Comparison of ENCODE assay signal across 21 cellular contexts in the genomic region with DNA sequence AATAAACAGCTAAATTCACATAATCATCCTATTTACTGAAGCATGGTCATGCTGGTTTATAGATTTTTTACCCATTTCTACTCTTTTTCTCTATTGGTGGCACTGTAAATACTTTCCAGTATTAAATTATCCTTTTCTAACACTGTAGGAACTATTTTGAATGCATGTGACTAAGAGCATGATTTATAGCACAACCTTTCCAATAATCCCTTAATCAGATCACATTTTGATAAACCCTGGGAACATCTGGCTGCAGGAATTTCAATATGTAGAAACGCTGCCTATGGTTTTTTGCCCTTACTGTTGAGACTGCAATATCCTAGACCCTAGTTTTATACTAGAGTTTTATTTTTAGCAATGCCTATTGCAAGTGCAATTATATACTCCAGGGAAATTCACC. TPM values are rescaled to one million over a fixed set of nuclear protein-coding genes. Genes with fewer than 3 reads are reported as not detected.
A peak's percentile ranks its signal among the peaks of the same experiment; 100 is the strongest.
DNase-seq lines count a peak whose midpoint lies in the region; ATAC-seq and TF ChIP-seq lines count a peak whose summit lies in the region.
"Had no signal": no experiment of that assay in that cellular context is flagged by ENCODE, and none has a peak within 500 bp of the region (broad histone marks: within the 10 kb centered on the region; RNA-seq: fewer than 3 reads in every experiment).

No MANE protein-coding gene starts in this region.

- no peak overlapping the region for H3K9ac ChIP-seq in mammary epithelial cell (ENCODE audit: insufficient read depth, low read length)
- H3K9ac ChIP-seq: KMS-11 had no signal

- H3K4me3 Mint-ChIP-seq in nephron = no peak overlapping the region
- H3K4me3 Mint-ChIP-seq: CD8-positive, alpha-beta T cell; H9 had no signal

- BruUV-seq in mammary epithelial cell (replicated peaks; lab: Mats Ljungman, UMichigan) = no TSS peak

- dilution Hi-C loops in mammary epithelial cell (cut with HindIII; ENCODE audit: low sequenced_read_pairs) = no loop called here

- H2AFZ ChIP-seq in mammary epithelial cell (ENCODE audit: low read depth, low read length) = no peak overlapping the region

- H3K27me3 Mint-ChIP-seq in nephron (ENCODE audit: low read depth) = peaks cover 10% of the 10 kb centered on the region

- 18% methylated on average over 1 of the region's 1 CpG for WGBS in mammary epithelial cell (ENCODE audit: low coverage, missing lambda C conversion rate)

- no peaks in the 10 kb centered on the region for H3K36me3 Mint-ChIP-seq in nephron (ENCODE audit: low read depth)
- H3K36me3 Mint-ChIP-seq: CD8-positive, alpha-beta T cell had no signal

- no peak overlapping the region for H3K4me3 ChIP-seq in mammary epithelial cell (replicated peaks in 1 of 3; ENCODE audit: insufficient read depth in 1 of 3, low read depth in 2 of 3, low read length in 3 of 3)
- H3K4me3 ChIP-seq: SK-N-MC had no signal

- peaks cover 7% of the 10 kb centered on the region for H3K9me3 Mint-ChIP-seq in nephron

- no peak for ATAC-seq in GM21737 (IDR thresholded peaks at IDR 0.05; ENCODE audit: unreplicated experiment)
- ATAC-seq: CD8-positive, alpha-beta T cell; Right ventricle myocardium inferior had no signal

- H4K20me1 ChIP-seq in mammary epithelial cell (ENCODE audit: insufficient read depth, low read length) = no peaks in the 10 kb centered on the region

- no peak overlapping the region for H3K4me2 ChIP-seq in mammary epithelial cell (ENCODE audit: insufficient read depth, low read depth, low read length)
- H3K4me2 ChIP-seq: KMS-11 had no signal

- no peaks in the 10 kb centered on the region for H3K36me3 ChIP-seq in mammary epithelial cell (ENCODE audit: insufficient read depth, low read length)

- no peaks in the 10 kb centered on the region for H3K79me2 ChIP-seq in mammary epithelial cell (ENCODE audit: insufficient read depth, low read length)

- intact Hi-C loops in mammary epithelial cell (cut with micrococcal nuclease) = no loop called here

- peak; percentile 10 for DNase-seq in A172 (ENCODE audit: low spot score)
- DNase-seq in EL = peak; percentile 9
- peak; percentile 23 for DNase-seq in SK-N-DZ (ENCODE audit: low spot score)
- no peak for DNase-seq in stimulated activated CD4-positive, alpha-beta T cell treated with anti-CD3 and anti-CD28 coated beads, Interleukin-2, amount 100 ng/mL, for 48 hours
- no peak for DNase-seq in SKM-1 treated with dmso at 0.1 percent for 144 hours (lab: John Stamatoyannopoulos, UW; ENCODE audit: unreplicated experiment)
- no peak for DNase-seq in mammary epithelial cell
- DNase-seq: 8988T; CD8-positive, alpha-beta T cell; DMS79 treated with DMSO at 0.1 percent for 48 hours; GDM1; H9; NCI-H187 treated with DMSO at 0.1 percent for 48 hours; NCI-H526; NK-92 treated with Interleukin-12 subunit alpha and Interleukin-12 subunit beta, amount 100 ng/mL, for 24 hours had no signal

- H3K4me1 Mint-ChIP-seq in nephron = peaks cover 26% of the 10 kb centered on the region
- H3K4me1 Mint-ChIP-seq: H9 had no signal

- peak overlapping the region in 2 of 3 experiments; percentile 7 to 13 for H3K27ac Mint-ChIP-seq in nephron
- H3K27ac Mint-ChIP-seq: CD8-positive, alpha-beta T cell; H9 had no signal

- no peaks in the 10 kb centered on the region for H3K9me3 ChIP-seq in mammary epithelial cell (replicated peaks; ENCODE audit: insufficient read depth, low read length)

- no peaks in the 10 kb centered on the region for H3K4me1 ChIP-seq in mammary epithelial cell (ENCODE audit: insufficient read depth, low read length)

- CTCF ChIA-PET in mammary epithelial cell (lab: Charles Lee; ENCODE audit: low non-redundant PET) = no interaction called here

- in situ Hi-C loops in mammary epithelial cell (cut with MboI; ENCODE audit: low sequenced_read_pairs in 2 of 2) = no loop called here

- TF ChIP-seq CTCF in nephron (IDR thresholded peaks at IDR 0.05; ENCODE audit: unreplicated experiment in 3 of 3) (no peak), mammary epithelial cell (conservative IDR thresholded peaks at IDR 0.05 in 1 of 2, IDR thresholded peaks at IDR 0.05 in 1 of 2; ENCODE audit: extremely low read depth in 1 of 2, insufficient read depth in 1 of 2, low read depth in 1 of 2, low read length in 2 of 2) (no peak)

- H3K27ac ChIP-seq in mammary epithelial cell (ENCODE audit: insufficient read depth, low read depth, low read length) = no peak overlapping the region
- H3K27ac ChIP-seq: KMS-11, SK-N-MC had no signal

- H3K27me3 ChIP-seq in mammary epithelial cell (ENCODE audit: insufficient read depth, low read length) = no peaks in the 10 kb centered on the region

RNA-seq across cellular contexts. Expression of a gene that starts 10.7 kb away (rescaled TPM):
- 0.14 and 0.34 TPM in 2 replicates for total RNA-seq in A172 (2014; rRNA removed; shearing (Covaris generic))
- 0.21 and 0.22 TPM in 2 replicates for polyA plus RNA-seq in SK-N-DZ (2014; cell fraction: cytosol; rRNA removed)
- 0.17 and 1.5 TPM in 2 replicates for polyA plus RNA-seq in SK-N-DZ (2014; cell fraction: nucleus; rRNA removed)
- 1 to 10 TPM in 1 of 2 donors, under 1 TPM in 1; 0.64 to 1.0 TPM for total RNA-seq in mammary epithelial cell
- polyA plus RNA-seq in mammary epithelial cell = 0.16 TPM
- polyA minus RNA-seq in mammary epithelial cell = not detected

RNA-seq across cellular contexts. Expression of a gene that starts 15.8 kb away (rescaled TPM):
- 67.2 and 79.2 TPM in 2 replicates for total RNA-seq in A172 (2014; rRNA removed; shearing (Covaris generic))
- polyA plus RNA-seq in SK-N-DZ (2014; cell fraction: cytosol; rRNA removed) = 113 and 114 TPM in 2 replicates
- 62.8 and 77.8 TPM in 2 replicates for polyA plus RNA-seq in SK-N-DZ (2014; cell fraction: nucleus; rRNA removed)
- 1 to 10 TPM; 9.0 to 9.3 TPM for total RNA-seq in mammary epithelial cell
- polyA plus RNA-seq in mammary epithelial cell = 11.3 TPM
- polyA minus RNA-seq in mammary epithelial cell = 12.7 TPM

RNA-seq across cellular contexts. Expression of a gene that starts 19.6 kb away (rescaled TPM):
- total RNA-seq in A172 (2014; rRNA removed; shearing (Covaris generic)) = not detected in 2 replicates
- polyA plus RNA-seq in SK-N-DZ (2014; cell fraction: cytosol; rRNA removed) = 0.05 and 0.08 TPM in 2 replicates
- polyA plus RNA-seq in SK-N-DZ (2014; cell fraction: nucleus; rRNA removed) = 0.20 TPM in 1 of 2 replicates, not detected in the other
- total RNA-seq in mammary epithelial cell = not detected
- polyA plus RNA-seq in mammary epithelial cell = not detected
- not detected for polyA minus RNA-seq in mammary epithelial cell
- total RNA-seq: CD8-positive, alpha-beta T cell; H9; HT1080; Right ventricle myocardium inferior had no signal
- polyA plus RNA-seq: BJ had no signal

Comparison
In these comparisons a context has a peak if more than half of its experiments do, and no peak if none do; other contexts are left out.
1. DNase-seq: peak in A172 (single experiment), EL (single experiment) and SK-N-DZ (single experiment); none in stimulated activated CD4-positive, alpha-beta T cell treated with anti-CD3 and anti-CD28 coated beads, Interleukin-2, amount 100 ng/mL, for 48 hours (0 of 2), SKM-1 treated with dmso at 0.1 percent for 144 hours (single experiment) and mammary epithelial cell (single experiment).